1 cellular context compared by ENCODE assay signal in genomic region chr1:70675737-70676156, GRCh38.
A peak's percentile ranks its signal among the peaks of the same experiment; 100 is the strongest.
TF ChIP-seq lines count a peak whose summit lies in the region.

No MANE protein-coding gene starts in this region.

TF ChIP-seq in K562, 482 proteins besides CTCF, POLR2A, EP300 and RAD21 (continued from another document and continues in another):
- no peak for TF ChIP-seq E2F8 (IDR thresholded peaks at IDR 0.05; ENCODE audit: low read depth, partially characterized antibody)
- TF ChIP-seq NFE2 (IDR thresholded peaks at IDR 0.05; ENCODE audit: low read depth) = 0 out of 2 replicates have a peak, but pooled peaks have one; percentile 17
- TF ChIP-seq, protein P1, sequence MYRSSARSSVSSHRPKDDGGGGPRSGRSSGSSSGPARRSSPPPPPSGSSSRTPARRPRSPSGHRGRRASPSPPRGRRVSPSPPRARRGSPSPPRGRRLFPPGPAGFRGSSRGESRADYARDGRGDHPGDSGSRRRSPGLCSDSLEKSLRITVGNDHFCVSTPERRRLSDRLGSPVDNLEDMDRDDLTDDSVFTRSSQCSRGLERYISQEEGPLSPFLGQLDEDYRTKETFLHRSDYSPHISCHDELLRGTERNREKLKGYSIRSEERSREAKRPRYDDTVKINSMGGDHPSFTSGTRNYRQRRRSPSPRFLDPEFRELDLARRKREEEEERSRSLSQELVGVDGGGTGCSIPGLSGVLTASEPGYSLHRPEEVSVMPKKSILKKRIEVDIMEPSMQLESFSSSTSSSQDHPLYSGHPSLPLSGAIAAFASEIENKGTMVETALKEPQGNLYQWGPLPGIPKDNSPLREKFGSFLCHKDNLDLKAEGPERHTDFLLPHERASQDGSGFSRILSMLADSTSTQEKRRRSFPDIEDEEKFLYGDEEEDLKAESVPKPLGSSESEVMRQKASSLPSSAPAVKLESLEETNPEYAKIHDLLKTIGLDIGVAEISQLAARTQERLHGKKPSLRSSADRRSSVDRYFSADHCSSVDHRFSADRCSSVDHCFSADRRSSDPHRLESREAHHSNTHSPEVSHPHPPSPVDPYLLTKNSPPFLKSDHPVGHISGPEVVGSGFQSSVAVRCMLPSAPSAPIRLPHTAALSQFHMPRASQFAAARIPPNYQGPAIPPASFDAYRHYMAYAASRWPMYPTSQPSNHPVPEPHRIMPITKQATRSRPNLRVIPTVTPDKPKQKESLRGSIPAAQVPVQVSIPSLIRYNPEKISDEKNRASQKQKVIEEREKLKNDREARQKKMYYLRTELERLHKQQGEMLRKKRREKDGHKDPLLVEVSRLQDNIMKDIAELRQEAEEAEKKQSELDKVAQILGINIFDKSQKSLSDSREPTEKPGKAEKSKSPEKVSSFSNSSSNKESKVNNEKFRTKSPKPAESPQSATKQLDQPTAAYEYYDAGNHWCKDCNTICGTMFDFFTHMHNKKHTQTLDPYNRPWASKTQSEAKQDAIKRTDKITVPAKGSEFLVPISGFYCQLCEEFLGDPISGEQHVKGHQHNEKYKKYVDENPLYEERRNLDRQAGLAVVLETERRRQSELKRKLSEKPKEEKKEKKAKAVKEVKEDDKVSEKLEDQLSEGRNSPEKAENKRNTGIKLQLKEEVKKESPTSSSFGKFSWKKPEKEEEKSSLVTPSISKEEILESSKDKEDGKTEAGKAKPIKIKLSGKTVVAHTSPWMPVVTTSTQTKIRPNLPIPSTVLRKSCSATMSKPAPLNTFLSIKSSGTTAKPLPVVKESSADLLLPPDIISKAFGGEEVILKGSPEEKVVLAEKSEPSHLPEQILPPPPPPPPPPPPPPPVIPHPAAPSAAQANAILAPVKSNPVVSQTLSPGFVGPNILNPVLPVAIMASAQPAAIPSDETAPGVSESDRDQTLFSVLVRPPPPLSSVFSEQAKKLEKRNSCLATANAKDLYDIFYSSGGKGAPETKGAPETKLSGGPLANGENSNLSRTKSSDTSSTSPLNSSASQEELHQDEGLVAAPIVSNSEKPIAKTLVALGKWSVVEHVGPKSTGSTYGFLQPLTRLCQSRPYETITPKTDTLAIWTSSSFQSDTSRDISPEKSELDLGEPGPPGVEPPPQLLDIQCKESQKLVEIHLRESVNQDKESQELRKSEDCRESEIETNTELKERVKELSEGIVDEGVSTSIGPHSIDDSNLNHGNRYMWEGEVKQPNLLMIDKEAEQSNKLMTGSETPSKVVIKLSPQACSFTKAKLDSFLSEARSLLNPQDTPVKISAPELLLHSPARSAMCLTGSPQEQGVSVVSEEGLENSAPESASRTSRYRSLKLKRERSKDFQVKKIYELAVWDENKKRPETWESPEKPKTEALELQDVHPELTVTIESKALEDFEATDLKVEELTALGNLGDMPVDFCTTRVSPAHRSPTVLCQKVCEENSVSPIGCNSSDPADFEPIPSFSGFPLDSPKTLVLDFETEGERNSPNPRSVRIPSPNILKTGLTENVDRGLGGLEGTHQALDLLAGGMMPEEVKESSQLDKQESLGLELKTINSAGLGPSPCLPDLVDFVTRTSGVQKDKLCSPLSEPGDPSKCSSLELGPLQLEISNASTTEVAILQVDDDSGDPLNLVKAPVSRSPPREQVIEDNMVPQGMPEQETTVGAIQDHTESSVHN (IDR thresholded peaks at IDR 0.05; ENCODE audit: borderline replicate concordance in 1 of 2, low read depth in 1 of 2) = no peak
- TF ChIP-seq CREB3L1 (IDR thresholded peaks at IDR 0.05; ENCODE audit: borderline replicate concordance, low read depth) = no peak
- peak in 1 of 2 experiments; percentile 30 for TF ChIP-seq AFF1 (IDR thresholded peaks at IDR 0.05; ENCODE audit: low read depth in 1 of 2, partially characterized antibody in 2 of 2)
- no peak for TF ChIP-seq CEBPB (tag; IDR thresholded peaks at IDR 0.05)
- TF ChIP-seq MTA2 (IDR thresholded peaks at IDR 0.05; ENCODE audit: low read depth) = peak; percentile 97
- no peak for TF ChIP-seq HOXB6 (CRISPR knock-in tag; IDR thresholded peaks at IDR 0.05; ENCODE audit: borderline replicate concordance)
- peak; percentile 68 for TF ChIP-seq GABPA (tag; conservative IDR thresholded peaks at IDR 0.05; ENCODE audit: low read depth)
- no peak for TF ChIP-seq SUPT5H (IDR thresholded peaks at IDR 0.05)
- TF ChIP-seq TAF1 (IDR thresholded peaks at IDR 0.05; ENCODE audit: control insufficient read depth, extremely low read depth, insufficient read depth, low read length, severe bottlenecking) = peak; percentile 31
- peak; percentile 97 for TF ChIP-seq SMARCC2 (IDR thresholded peaks at IDR 0.05; ENCODE audit: low read depth)
- no peak for TF ChIP-seq ZNF133 (CRISPR knock-in tag; IDR thresholded peaks at IDR 0.05)
- no peak for TF ChIP-seq PURB (CRISPR knock-in tag; IDR thresholded peaks at IDR 0.05; ENCODE audit: low read depth)
- no peak for TF ChIP-seq HDAC8 (tag; IDR thresholded peaks at IDR 0.05)
- TF ChIP-seq, protein P2, sequence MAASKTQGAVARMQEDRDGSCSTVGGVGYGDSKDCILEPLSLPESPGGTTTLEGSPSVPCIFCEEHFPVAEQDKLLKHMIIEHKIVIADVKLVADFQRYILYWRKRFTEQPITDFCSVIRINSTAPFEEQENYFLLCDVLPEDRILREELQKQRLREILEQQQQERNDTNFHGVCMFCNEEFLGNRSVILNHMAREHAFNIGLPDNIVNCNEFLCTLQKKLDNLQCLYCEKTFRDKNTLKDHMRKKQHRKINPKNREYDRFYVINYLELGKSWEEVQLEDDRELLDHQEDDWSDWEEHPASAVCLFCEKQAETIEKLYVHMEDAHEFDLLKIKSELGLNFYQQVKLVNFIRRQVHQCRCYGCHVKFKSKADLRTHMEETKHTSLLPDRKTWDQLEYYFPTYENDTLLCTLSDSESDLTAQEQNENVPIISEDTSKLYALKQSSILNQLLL (CRISPR knock-in tag; IDR thresholded peaks at IDR 0.05; ENCODE audit: borderline replicate concordance) = no peak
- TF ChIP-seq, protein P3, sequence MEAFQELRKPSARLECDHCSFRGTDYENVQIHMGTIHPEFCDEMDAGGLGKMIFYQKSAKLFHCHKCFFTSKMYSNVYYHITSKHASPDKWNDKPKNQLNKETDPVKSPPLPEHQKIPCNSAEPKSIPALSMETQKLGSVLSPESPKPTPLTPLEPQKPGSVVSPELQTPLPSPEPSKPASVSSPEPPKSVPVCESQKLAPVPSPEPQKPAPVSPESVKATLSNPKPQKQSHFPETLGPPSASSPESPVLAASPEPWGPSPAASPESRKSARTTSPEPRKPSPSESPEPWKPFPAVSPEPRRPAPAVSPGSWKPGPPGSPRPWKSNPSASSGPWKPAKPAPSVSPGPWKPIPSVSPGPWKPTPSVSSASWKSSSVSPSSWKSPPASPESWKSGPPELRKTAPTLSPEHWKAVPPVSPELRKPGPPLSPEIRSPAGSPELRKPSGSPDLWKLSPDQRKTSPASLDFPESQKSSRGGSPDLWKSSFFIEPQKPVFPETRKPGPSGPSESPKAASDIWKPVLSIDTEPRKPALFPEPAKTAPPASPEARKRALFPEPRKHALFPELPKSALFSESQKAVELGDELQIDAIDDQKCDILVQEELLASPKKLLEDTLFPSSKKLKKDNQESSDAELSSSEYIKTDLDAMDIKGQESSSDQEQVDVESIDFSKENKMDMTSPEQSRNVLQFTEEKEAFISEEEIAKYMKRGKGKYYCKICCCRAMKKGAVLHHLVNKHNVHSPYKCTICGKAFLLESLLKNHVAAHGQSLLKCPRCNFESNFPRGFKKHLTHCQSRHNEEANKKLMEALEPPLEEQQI (IDR thresholded peaks at IDR 0.05) = peak; percentile 99
- TF ChIP-seq MYC (IDR thresholded peaks at IDR 0.05; ENCODE audit: low read depth, low read length) = peak; percentile 65; the same call in 1 of the 2 replicates
- no peak for TF ChIP-seq MYC (CRISPR knock-in tag; IDR thresholded peaks at IDR 0.05; ENCODE audit: borderline replicate concordance, low read depth)
- no peak for TF ChIP-seq ZNF79 (CRISPR knock-in tag; IDR thresholded peaks at IDR 0.05; ENCODE audit: low read depth)
- TF ChIP-seq, protein P4, sequence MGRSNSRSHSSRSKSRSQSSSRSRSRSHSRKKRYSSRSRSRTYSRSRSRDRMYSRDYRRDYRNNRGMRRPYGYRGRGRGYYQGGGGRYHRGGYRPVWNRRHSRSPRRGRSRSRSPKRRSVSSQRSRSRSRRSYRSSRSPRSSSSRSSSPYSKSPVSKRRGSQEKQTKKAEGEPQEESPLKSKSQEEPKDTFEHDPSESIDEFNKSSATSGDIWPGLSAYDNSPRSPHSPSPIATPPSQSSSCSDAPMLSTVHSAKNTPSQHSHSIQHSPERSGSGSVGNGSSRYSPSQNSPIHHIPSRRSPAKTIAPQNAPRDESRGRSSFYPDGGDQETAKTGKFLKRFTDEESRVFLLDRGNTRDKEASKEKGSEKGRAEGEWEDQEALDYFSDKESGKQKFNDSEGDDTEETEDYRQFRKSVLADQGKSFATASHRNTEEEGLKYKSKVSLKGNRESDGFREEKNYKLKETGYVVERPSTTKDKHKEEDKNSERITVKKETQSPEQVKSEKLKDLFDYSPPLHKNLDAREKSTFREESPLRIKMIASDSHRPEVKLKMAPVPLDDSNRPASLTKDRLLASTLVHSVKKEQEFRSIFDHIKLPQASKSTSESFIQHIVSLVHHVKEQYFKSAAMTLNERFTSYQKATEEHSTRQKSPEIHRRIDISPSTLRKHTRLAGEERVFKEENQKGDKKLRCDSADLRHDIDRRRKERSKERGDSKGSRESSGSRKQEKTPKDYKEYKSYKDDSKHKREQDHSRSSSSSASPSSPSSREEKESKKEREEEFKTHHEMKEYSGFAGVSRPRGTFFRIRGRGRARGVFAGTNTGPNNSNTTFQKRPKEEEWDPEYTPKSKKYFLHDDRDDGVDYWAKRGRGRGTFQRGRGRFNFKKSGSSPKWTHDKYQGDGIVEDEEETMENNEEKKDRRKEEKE (IDR thresholded peaks at IDR 0.05; ENCODE audit: borderline replicate concordance in 1 of 2, control insufficient read depth in 1 of 2, low read depth in 2 of 2, low read length in 1 of 2) = no peak
- TF ChIP-seq MCM7 (IDR thresholded peaks at IDR 0.05) = no peak
- TF ChIP-seq, protein P5, sequence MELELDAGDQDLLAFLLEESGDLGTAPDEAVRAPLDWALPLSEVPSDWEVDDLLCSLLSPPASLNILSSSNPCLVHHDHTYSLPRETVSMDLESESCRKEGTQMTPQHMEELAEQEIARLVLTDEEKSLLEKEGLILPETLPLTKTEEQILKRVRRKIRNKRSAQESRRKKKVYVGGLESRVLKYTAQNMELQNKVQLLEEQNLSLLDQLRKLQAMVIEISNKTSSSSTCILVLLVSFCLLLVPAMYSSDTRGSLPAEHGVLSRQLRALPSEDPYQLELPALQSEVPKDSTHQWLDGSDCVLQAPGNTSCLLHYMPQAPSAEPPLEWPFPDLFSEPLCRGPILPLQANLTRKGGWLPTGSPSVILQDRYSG (tag; conservative IDR thresholded peaks at IDR 0.05; ENCODE audit: low read depth) = no peak
- peak; percentile 99 for TF ChIP-seq TEAD4 (IDR thresholded peaks at IDR 0.05; ENCODE audit: low read length)
- TF ChIP-seq TEAD4 (CRISPR knock-in tag; IDR thresholded peaks at IDR 0.05; ENCODE audit: borderline replicate concordance) = no peak
